In genomic region chr11:8080674-8081590, GRCh38 we compare ENCODE assay signal across 9 cellular contexts. TPM values are rescaled to one million over a fixed set of nuclear protein-coding genes. Genes with fewer than 3 reads are reported as not detected.
DNase-seq lines count a peak whose midpoint lies in the region; ATAC-seq, FAIRE-seq and TF ChIP-seq lines count a peak whose summit lies in the region.
"Had no signal": no experiment of that assay in that cellular context is flagged by ENCODE, and none has a peak within 500 bp of the region (broad histone marks: within the 10 kb centered on the region; RNA-seq: fewer than 3 reads in every experiment).

A gene with protein sequence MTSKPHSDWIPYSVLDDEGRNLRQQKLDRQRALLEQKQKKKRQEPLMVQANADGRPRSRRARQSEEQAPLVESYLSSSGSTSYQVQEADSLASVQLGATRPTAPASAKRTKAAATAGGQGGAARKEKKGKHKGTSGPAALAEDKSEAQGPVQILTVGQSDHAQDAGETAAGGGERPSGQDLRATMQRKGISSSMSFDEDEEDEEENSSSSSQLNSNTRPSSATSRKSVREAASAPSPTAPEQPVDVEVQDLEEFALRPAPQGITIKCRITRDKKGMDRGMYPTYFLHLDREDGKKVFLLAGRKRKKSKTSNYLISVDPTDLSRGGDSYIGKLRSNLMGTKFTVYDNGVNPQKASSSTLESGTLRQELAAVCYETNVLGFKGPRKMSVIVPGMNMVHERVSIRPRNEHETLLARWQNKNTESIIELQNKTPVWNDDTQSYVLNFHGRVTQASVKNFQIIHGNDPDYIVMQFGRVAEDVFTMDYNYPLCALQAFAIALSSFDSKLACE (plus strand): TSS chr11:8081211. CDS start chr11:8081511, 300 bp downstream.

- H3K4me1 ChIP-seq in CD8-positive, alpha-beta memory T cell (ENCODE audit: insufficient read depth, low read length), result no peaks in the 10 kb centered on the region

- H3K27me3 Mint-ChIP-seq in CD8-positive, alpha-beta memory T cell, result peaks cover 23 to 60% of the 10 kb centered on the region in 2 donors
- peaks cover 56% of the 10 kb centered on the region for H3K27me3 Mint-ChIP-seq in stimulated activated naive CD8-positive, alpha-beta T cell treated with anti-CD3 and anti-CD28 coated beads, Interleukin-15, Interleukin-2, amounts not matched to agents 100 ng/mL and 50 ng/mL, for 24 hours

- no peak for ATAC-seq in HG02763 (IDR thresholded peaks at IDR 0.05; ENCODE audit: unreplicated experiment)

- H3K27ac ChIP-seq in CD8-positive, alpha-beta memory T cell (ENCODE audit: low read depth, low read length), result no peak within 1 kb of the TSS
- H3K27ac ChIP-seq: HL-60 had no signal

- POLR2A ChIA-PET in CD8-positive, alpha-beta memory T cell (lab: Charles Lee), result no interaction called here

- H3K27ac Mint-ChIP-seq in CD8-positive, alpha-beta memory T cell, result peak within 1 kb of the TSS in 2 of 8 donors; percentile 19 to 20
- no peak within 1 kb of the TSS for H3K27ac Mint-ChIP-seq in stimulated activated naive CD8-positive, alpha-beta T cell treated with anti-CD3 and anti-CD28 coated beads, Interleukin-15, Interleukin-2, amounts not matched to agents 100 ng/mL and 50 ng/mL, for 24 hours

- TF ChIP-seq CTCF in bronchial epithelial cell (IDR thresholded peaks at IDR 0.05; ENCODE audit: insufficient read depth, low read length, severe bottlenecking), result no peak
- TF ChIP-seq CTCF in kidney epithelial cell (IDR thresholded peaks at IDR 0.05; ENCODE audit: insufficient read depth, low read length, poor library complexity, severe bottlenecking), result no peak

- CTCF ChIA-PET in CD8-positive, alpha-beta memory T cell (lab: Charles Lee), result no interaction called here

- no peaks in the 10 kb centered on the region for H3K9me3 ChIP-seq in CD8-positive, alpha-beta memory T cell (ENCODE audit: low read length)

- no peaks in the 10 kb centered on the region for H3K36me3 ChIP-seq in CD8-positive, alpha-beta memory T cell (ENCODE audit: insufficient read depth, low read length)
- H3K36me3 ChIP-seq in bronchial epithelial cell (ENCODE audit: control insufficient read depth, insufficient read depth, low read length), result no peaks in the 10 kb centered on the region
- no peaks in the 10 kb centered on the region for H3K36me3 ChIP-seq in kidney epithelial cell (ENCODE audit: control insufficient read depth, insufficient read depth, low read length)

- DNase-seq in CD8-positive, alpha-beta memory T cell, result peak in 1 of 5 donors; percentile 41
- peak; percentile 45 for DNase-seq in NCI-H1105 (lab: John Stamatoyannopoulos, UW)
- no peak for DNase-seq in bronchial epithelial cell (ENCODE audit: low read depth)
- DNase-seq in kidney epithelial cell (ENCODE audit: low read depth), result no peak
- no peak for DNase-seq in NK-92 treated with Interleukin-12 subunit alpha and Interleukin-12 subunit beta, amount 100 ng/mL, for 24 hours (lab: John Stamatoyannopoulos, UW)
- no peak for DNase-seq in LoVo (ENCODE audit: low spot score)

- peaks cover 0 to 14% (median 7%) of the 10 kb centered on the region in 3 donors for H3K4me1 Mint-ChIP-seq in CD8-positive, alpha-beta memory T cell
- peaks cover 6% of the 10 kb centered on the region for H3K4me1 Mint-ChIP-seq in stimulated activated naive CD8-positive, alpha-beta T cell treated with anti-CD3 and anti-CD28 coated beads, Interleukin-15, Interleukin-2, amounts not matched to agents 100 ng/mL and 50 ng/mL, for 24 hours (ENCODE audit: low read depth)

- peak within 1 kb of the TSS; percentile 58 to 84 (median 71) for H3K4me3 Mint-ChIP-seq in CD8-positive, alpha-beta memory T cell
- H3K4me3 Mint-ChIP-seq in stimulated activated naive CD8-positive, alpha-beta T cell treated with anti-CD3 and anti-CD28 coated beads, Interleukin-15, Interleukin-2, amounts not matched to agents 100 ng/mL and 50 ng/mL, for 24 hours, result peak within 1 kb of the TSS; percentile 56

- H3K9me3 Mint-ChIP-seq in CD8-positive, alpha-beta memory T cell, result peaks cover 0 to 3% (median 0%) of the 10 kb centered on the region in 5 donors
- H3K9me3 Mint-ChIP-seq in stimulated activated naive CD8-positive, alpha-beta T cell treated with anti-CD3 and anti-CD28 coated beads, Interleukin-15, Interleukin-2, amounts not matched to agents 100 ng/mL and 50 ng/mL, for 24 hours, result no peaks in the 10 kb centered on the region

- FAIRE-seq in bronchial epithelial cell (lab: Jason Lieb, UNC), result no peak

- H3K4me3 ChIP-seq in CD8-positive, alpha-beta memory T cell (ENCODE audit: low read length), result no peak within 1 kb of the TSS
- peak within 1 kb of the TSS; percentile 31 for H3K4me3 ChIP-seq in bronchial epithelial cell (ENCODE audit: low read depth, low read length)
- H3K4me3 ChIP-seq in kidney epithelial cell (ENCODE audit: low read depth, low read length), result peak within 1 kb of the TSS; percentile 35

- H3K27me3 ChIP-seq in CD8-positive, alpha-beta memory T cell (ENCODE audit: insufficient read depth, low read length, poor library complexity, severe bottlenecking), result peaks cover 12% of the 10 kb centered on the region
- H3K27me3 ChIP-seq in bronchial epithelial cell (ENCODE audit: control insufficient read depth, insufficient read depth, low read length) (peaks cover 16% of the 10 kb centered on the region), kidney epithelial cell (ENCODE audit: control insufficient read depth, insufficient read depth, low read length) (peaks cover 35% of the 10 kb centered on the region)

- H3K36me3 Mint-ChIP-seq in CD8-positive, alpha-beta memory T cell, result peaks cover 0 to 4% (median 2%) of the 10 kb centered on the region in 3 donors
- no peaks in the 10 kb centered on the region for H3K36me3 Mint-ChIP-seq in stimulated activated naive CD8-positive, alpha-beta T cell treated with anti-CD3 and anti-CD28 coated beads, Interleukin-15, Interleukin-2, amounts not matched to agents 100 ng/mL and 50 ng/mL, for 24 hours (ENCODE audit: low read depth)

RNA-seq across cellular contexts. Expression of the gene that starts here (rescaled TPM):
- under 1 TPM; 0.11 to 0.24 TPM for total RNA-seq in CD8-positive, alpha-beta memory T cell
- polyA plus RNA-seq in CD8-positive, alpha-beta memory T cell, result not detected
- total RNA-seq in bronchial epithelial cell, result 0.13 and 0.26 TPM in 2 replicates
- total RNA-seq in kidney epithelial cell, result 3.3 and 3.6 TPM in 2 replicates
